ENCODE assay signal across 15 cellular contexts in the genomic region with DNA sequence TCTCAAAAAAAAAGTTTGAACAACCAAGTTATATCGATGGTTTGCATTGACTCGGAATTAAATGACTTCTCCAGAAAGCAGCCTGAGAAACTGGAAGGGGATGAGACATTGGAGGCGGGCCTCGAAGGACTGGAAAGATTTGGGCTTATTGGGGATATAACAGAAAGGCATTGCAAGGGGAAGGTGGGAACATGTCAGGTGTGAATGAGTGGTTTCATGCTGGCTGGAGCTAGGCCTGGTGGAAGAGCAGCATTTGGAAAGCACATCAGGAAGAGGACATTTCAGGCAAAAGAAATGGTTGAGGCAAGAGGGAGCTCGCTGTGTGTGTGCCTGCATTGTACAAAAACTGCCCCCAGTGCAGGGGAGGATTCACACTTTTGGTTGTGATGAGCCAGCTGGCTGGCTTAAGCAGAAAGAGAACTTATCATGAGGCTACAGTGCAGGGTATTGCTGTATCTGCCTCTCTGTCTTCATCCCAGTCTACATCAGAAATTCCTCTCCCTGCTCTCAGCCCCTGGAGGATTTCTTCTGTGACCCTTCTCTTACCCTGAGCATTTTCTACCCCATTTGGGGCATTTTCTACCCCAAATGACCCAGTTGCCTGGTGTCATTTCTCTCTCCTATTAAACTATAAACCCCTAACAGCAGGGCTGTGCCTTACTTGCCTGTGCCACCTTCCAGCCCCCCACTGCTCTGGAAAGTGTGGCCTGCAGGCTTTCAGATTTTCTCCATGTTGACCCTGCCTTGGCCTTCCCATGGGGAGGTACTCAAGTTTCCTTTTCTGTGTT.
DNase-seq lines count a peak whose midpoint lies in the region; ATAC-seq and TF ChIP-seq lines count a peak whose summit lies in the region.
"Had no signal": no experiment of that assay in that cellular context is flagged by ENCODE, and none has a peak within 500 bp of the region (broad histone marks: within the 10 kb centered on the region; RNA-seq: fewer than 3 reads in every experiment).

No MANE protein-coding gene starts in this region.

- peaks cover 5% of the 10 kb centered on the region for H3K36me3 Mint-ChIP-seq in type B pancreatic cell

- no peak overlapping the region for H3K4me3 ChIP-seq in SK-N-SH (ENCODE audit: low read depth in 2 of 2, low read length in 1 of 2)
- H3K4me3 ChIP-seq in left ventricle myocardium inferior = no peak overlapping the region
- H3K4me3 ChIP-seq: SJSA1 had no signal

- TF ChIP-seq CTCF in SK-N-SH (IDR thresholded peaks at IDR 0.05) (no peak), left ventricle myocardium inferior (IDR thresholded peaks at IDR 0.05; ENCODE audit: borderline replicate concordance) (no peak), type B pancreatic cell (conservative IDR thresholded peaks at IDR 0.05) (no peak)

- 93% methylated on average over 5 of the region's 5 CpGs for WGBS in SK-N-SH (ENCODE audit: low lambda C conversion rate)

- no peaks in the 10 kb centered on the region for H3K9me3 Mint-ChIP-seq in type B pancreatic cell

- H4K20me1 ChIP-seq in SK-N-SH (ENCODE audit: insufficient read depth) = no peaks in the 10 kb centered on the region

- POLR2A ChIA-PET in SK-N-SH (lab: Yijun Ruan, JAX) = no interaction called here

- intact Hi-C loops in left ventricle myocardium inferior (cut with micrococcal nuclease) = no loop called here

- CTCF ChIA-PET in SK-N-SH (lab: Yijun Ruan, JAX) = interaction anchor here (1.0 to 1.7 kb wide), 2 partner anchors 7 to 8 kb away, joined by 4 to 5 read pairs; no protein-coding TSS in a partner anchor

- DNase-seq in SK-N-SH = no peak
- no peak for DNase-seq in left ventricle myocardium inferior
- DNase-seq in occipital lobe (lab: John Stamatoyannopoulos, UW) = peak; percentile 29
- no peak for DNase-seq in type B pancreatic cell (ENCODE audit: extremely low spot score, unreplicated experiment)
- DNase-seq in NCI-H1417 (lab: John Stamatoyannopoulos, UW) = no peak
- no peak for DNase-seq in cerebellar nuclear complex (lab: John Stamatoyannopoulos, UW)
- no peak for DNase-seq in COLO668 (lab: John Stamatoyannopoulos, UW; ENCODE audit: unreplicated experiment)
- DNase-seq: 8988T; activated naive CD4-positive, alpha-beta T cell treated with anti-CD3 and anti-CD28 coated beads, Interleukin-2, amount 50 U/mL, for 16 hours; GOT3; stimulated activated naive CD8-positive, alpha-beta T cell treated with anti-CD3 and anti-CD28 coated beads, Interleukin-15, Interleukin-2, amounts not matched to agents 100 U/mL and 50 U/mL, for 24 hours had no signal

- no peak overlapping the region for H3K9ac ChIP-seq in SK-N-SH

- H3K27me3 ChIP-seq in SK-N-SH (ENCODE audit: insufficient read depth) (no peaks in the 10 kb centered on the region), left ventricle myocardium inferior (ENCODE audit: low read depth) (no peaks in the 10 kb centered on the region)
- H3K27me3 ChIP-seq: SJSA1 had no signal

- TF ChIP-seq RAD21 in SK-N-SH (IDR thresholded peaks at IDR 0.05; ENCODE audit: low read length) = no peak

- H3K27ac Mint-ChIP-seq in type B pancreatic cell = peak overlapping the region; percentile 36

- H3K9me2 ChIP-seq in SK-N-SH = no peaks in the 10 kb centered on the region

- no peaks in the 10 kb centered on the region for H3K9me3 ChIP-seq in SK-N-SH
- peaks cover 7% of the 10 kb centered on the region for H3K9me3 ChIP-seq in left ventricle myocardium inferior (replicated peaks)
- H3K9me3 ChIP-seq: SJSA1 had no signal

- peaks cover 36% of the 10 kb centered on the region for H3K4me1 Mint-ChIP-seq in type B pancreatic cell (ENCODE audit: unreplicated experiment)
- H3K4me1 Mint-ChIP-seq: central memory CD8-positive, alpha-beta T cell had no signal

- no peak overlapping the region for H3K4me2 ChIP-seq in SK-N-SH

- TF ChIP-seq EP300 in SK-N-SH (IDR thresholded peaks at IDR 0.05; ENCODE audit: borderline replicate concordance in 1 of 2, low read depth in 1 of 2, low read length in 1 of 2) = no peak

- no peaks in the 10 kb centered on the region for H3K27me3 Mint-ChIP-seq in type B pancreatic cell

- peak; percentile 53 for ATAC-seq in SK-N-SH treated with all-trans-retinoic acid at 6 μM for 48 hours
- ATAC-seq: stimulated activated naive CD8-positive, alpha-beta T cell treated with anti-CD3 and anti-CD28 coated beads, Interleukin-15, Interleukin-2, amounts not matched to agents 100 U/mL and 50 U/mL, for 24 hours had no signal

- H3K79me2 ChIP-seq in SK-N-SH (ENCODE audit: insufficient read depth) = no peaks in the 10 kb centered on the region

- H3K4me1 ChIP-seq in SK-N-SH (ENCODE audit: control insufficient read depth in 1 of 2, insufficient read depth in 2 of 2, low read depth in 1 of 2, low read length in 1 of 2) = no peaks in the 10 kb centered on the region
- peaks cover 42% of the 10 kb centered on the region for H3K4me1 ChIP-seq in left ventricle myocardium inferior

- peak overlapping the region; percentile 15 for H3K4me3 Mint-ChIP-seq in type B pancreatic cell
- H3K4me3 Mint-ChIP-seq: central memory CD8-positive, alpha-beta T cell had no signal

- H3K27ac ChIP-seq in SK-N-SH (ENCODE audit: low read depth in 2 of 2, low read length in 1 of 2) (no peak overlapping the region), left ventricle myocardium inferior (replicated peaks) (peak overlapping the region; percentile 72)
- H3K27ac ChIP-seq: HL-60, SJSA1 had no signal

- H3F3A ChIP-seq in SK-N-SH (replicated peaks; ENCODE audit: insufficient read depth) = no peaks in the 10 kb centered on the region

- no peak overlapping the region for H2AFZ ChIP-seq in SK-N-SH (ENCODE audit: low read depth)

- H3K36me3 ChIP-seq in SK-N-SH (replicated peaks in 1 of 2; ENCODE audit: control insufficient read depth in 1 of 2, insufficient read depth in 2 of 2, low read length in 1 of 2) (no peaks in the 10 kb centered on the region), left ventricle myocardium inferior (no peaks in the 10 kb centered on the region)
- H3K36me3 ChIP-seq: SJSA1 had no signal

TF ChIP-seq in SK-N-SH treated with all-trans-retinoic acid at 6 μM for 48 hours, 23 proteins besides CTCF, POLR2A, EP300 and RAD21 (continues in another document):
- TF ChIP-seq ISL1 (CRISPR knock-in tag; IDR thresholded peaks at IDR 0.05) (no peak), BACH2 (CRISPR knock-in tag; IDR thresholded peaks at IDR 0.05; ENCODE audit: borderline replicate concordance) (no peak), ZC3H10 (CRISPR knock-in tag; IDR thresholded peaks at IDR 0.05) (no peak), ZNF565 (CRISPR knock-in tag; conservative IDR thresholded peaks at IDR 0.05; ENCODE audit: low read depth) (no peak), OSR1 (CRISPR knock-in tag; IDR thresholded peaks at IDR 0.05) (no peak), CSDC2 (CRISPR knock-in tag; IDR thresholded peaks at IDR 0.05) (no peak), ZFP30 (CRISPR knock-in tag; IDR thresholded peaks at IDR 0.05) (no peak)
- TF ChIP-seq, protein P1, sequence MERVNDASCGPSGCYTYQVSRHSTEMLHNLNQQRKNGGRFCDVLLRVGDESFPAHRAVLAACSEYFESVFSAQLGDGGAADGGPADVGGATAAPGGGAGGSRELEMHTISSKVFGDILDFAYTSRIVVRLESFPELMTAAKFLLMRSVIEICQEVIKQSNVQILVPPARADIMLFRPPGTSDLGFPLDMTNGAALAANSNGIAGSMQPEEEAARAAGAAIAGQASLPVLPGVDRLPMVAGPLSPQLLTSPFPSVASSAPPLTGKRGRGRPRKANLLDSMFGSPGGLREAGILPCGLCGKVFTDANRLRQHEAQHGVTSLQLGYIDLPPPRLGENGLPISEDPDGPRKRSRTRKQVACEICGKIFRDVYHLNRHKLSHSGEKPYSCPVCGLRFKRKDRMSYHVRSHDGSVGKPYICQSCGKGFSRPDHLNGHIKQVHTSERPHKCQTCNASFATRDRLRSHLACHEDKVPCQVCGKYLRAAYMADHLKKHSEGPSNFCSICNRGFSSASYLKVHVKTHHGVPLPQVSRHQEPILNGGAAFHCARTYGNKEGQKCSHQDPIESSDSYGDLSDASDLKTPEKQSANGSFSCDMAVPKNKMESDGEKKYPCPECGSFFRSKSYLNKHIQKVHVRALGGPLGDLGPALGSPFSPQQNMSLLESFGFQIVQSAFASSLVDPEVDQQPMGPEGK (CRISPR knock-in tag; IDR thresholded peaks at IDR 0.05; ENCODE audit: borderline replicate concordance) = no peak

TF ChIP-seq in SK-N-SH, 30 proteins besides CTCF, POLR2A, EP300 and RAD21 (continues in another document):
- TF ChIP-seq, protein P2, sequence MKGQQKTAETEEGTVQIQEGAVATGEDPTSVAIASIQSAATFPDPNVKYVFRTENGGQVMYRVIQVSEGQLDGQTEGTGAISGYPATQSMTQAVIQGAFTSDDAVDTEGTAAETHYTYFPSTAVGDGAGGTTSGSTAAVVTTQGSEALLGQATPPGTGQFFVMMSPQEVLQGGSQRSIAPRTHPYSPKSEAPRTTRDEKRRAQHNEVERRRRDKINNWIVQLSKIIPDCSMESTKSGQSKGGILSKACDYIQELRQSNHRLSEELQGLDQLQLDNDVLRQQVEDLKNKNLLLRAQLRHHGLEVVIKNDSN (IDR thresholded peaks at IDR 0.05; ENCODE audit: borderline replicate concordance, low read depth) = no peak
- TF ChIP-seq TEAD4 (IDR thresholded peaks at IDR 0.05; ENCODE audit: borderline replicate concordance, insufficient read depth) (no peak), EZH2phosphoT487 (IDR thresholded peaks at IDR 0.05; ENCODE audit: borderline replicate concordance, low read depth) (no peak), SIN3A (IDR thresholded peaks at IDR 0.05; ENCODE audit: borderline replicate concordance, low read depth, low read length) (no peak), JUND (IDR thresholded peaks at IDR 0.05) (no peak), NRF1 (IDR thresholded peaks at IDR 0.05; ENCODE audit: low read depth, low read length) (no peak), YY1 (IDR thresholded peaks at IDR 0.05; ENCODE audit: low read depth) (no peak), FOXJ3 (CRISPR knock-in tag; IDR thresholded peaks at IDR 0.05) (no peak), FOSL2 (IDR thresholded peaks at IDR 0.05; ENCODE audit: borderline replicate concordance, low read depth) (no peak), TCF12 (IDR thresholded peaks at IDR 0.05) (no peak), RXRA (IDR thresholded peaks at IDR 0.05; ENCODE audit: borderline replicate concordance, low read depth) (no peak)
- TF ChIP-seq, protein P3, sequence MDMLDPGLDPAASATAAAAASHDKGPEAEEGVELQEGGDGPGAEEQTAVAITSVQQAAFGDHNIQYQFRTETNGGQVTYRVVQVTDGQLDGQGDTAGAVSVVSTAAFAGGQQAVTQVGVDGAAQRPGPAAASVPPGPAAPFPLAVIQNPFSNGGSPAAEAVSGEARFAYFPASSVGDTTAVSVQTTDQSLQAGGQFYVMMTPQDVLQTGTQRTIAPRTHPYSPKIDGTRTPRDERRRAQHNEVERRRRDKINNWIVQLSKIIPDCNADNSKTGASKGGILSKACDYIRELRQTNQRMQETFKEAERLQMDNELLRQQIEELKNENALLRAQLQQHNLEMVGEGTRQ (IDR thresholded peaks at IDR 0.05; ENCODE audit: borderline replicate concordance, low read depth, low read length) = no peak
- TF ChIP-seq, protein P4, sequence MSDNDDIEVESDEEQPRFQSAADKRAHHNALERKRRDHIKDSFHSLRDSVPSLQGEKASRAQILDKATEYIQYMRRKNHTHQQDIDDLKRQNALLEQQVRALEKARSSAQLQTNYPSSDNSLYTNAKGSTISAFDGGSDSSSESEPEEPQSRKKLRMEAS (IDR thresholded peaks at IDR 0.05; ENCODE audit: low read depth) = no peak
